1 cellular context compared by ENCODE assay signal in genomic region chr3:122589297-122589696, GRCh38.
A peak's percentile ranks its signal among the peaks of the same experiment; 100 is the strongest.
TF ChIP-seq lines count a peak whose summit lies in the region.

No MANE protein-coding gene starts in this region.

TF ChIP-seq in H1, 55 proteins besides CTCF, POLR2A, EP300 and RAD21:
- TF ChIP-seq KDM5A (IDR thresholded peaks at IDR 0.05; ENCODE audit: low read length) (no peak), MAFK (IDR thresholded peaks at IDR 0.05; ENCODE audit: low read depth, low read length) (0 out of 2 replicates have a peak, but pooled peaks have one; percentile 13), SUZ12 (IDR thresholded peaks at IDR 0.05; ENCODE audit: low read length) (no peak)
TF ChIP-seq in H1: peak in this region for 1.
